8 cellular contexts compared by ENCODE assay signal in genomic region chr7:99500637-99501009, GRCh38. TPM values are rescaled to one million over a fixed set of nuclear protein-coding genes. Genes with fewer than 3 reads are reported as not detected.
DNase-seq lines count a peak whose midpoint lies in the region; ATAC-seq and TF ChIP-seq lines count a peak whose summit lies in the region.

No MANE protein-coding gene starts in this region.

- H3K9me3 ChIP-seq in Karpas-422 (ENCODE audit: low read length): peaks cover 14% of the 10 kb centered on the region

- no peaks in the 10 kb centered on the region for H3K27me3 ChIP-seq in ACC112 (ENCODE audit: insufficient read depth, low read length)
- no peaks in the 10 kb centered on the region for H3K27me3 ChIP-seq in Karpas-422 (ENCODE audit: low read length)

- peak overlapping the region; percentile 90 for H3K9ac ChIP-seq in Karpas-422 (ENCODE audit: low read length)

- H2AFZ ChIP-seq in ACC112 (ENCODE audit: low read length, unreplicated experiment) (peak overlapping the region; percentile 95), Karpas-422 (ENCODE audit: low read length) (peak overlapping the region; percentile 73; the same call in 1 of the 2 replicates)

- no peak for TF ChIP-seq CTCF in coronary artery (IDR thresholded peaks at IDR 0.05)

- peaks cover 19 to 46% (median 28%) of the 10 kb centered on the region in 3 donors for H3K4me1 Mint-ChIP-seq in naive B cell

- peaks cover 3% of the 10 kb centered on the region; the same call in 1 of the 2 replicates for H4K20me1 ChIP-seq in Karpas-422 (ENCODE audit: insufficient read depth, low read depth, low read length)

- no peaks in the 10 kb centered on the region for H3K9me2 ChIP-seq in Karpas-422 (replicated peaks; ENCODE audit: insufficient read depth, low read length)

- ATAC-seq in naive B cell (ENCODE audit: low read depth in 2 of 2) (no peak), HG03175 (IDR thresholded peaks at IDR 0.05; ENCODE audit: unreplicated experiment) (no peak)

- peaks cover 5 to 16% of the 10 kb centered on the region in 2 donors for H3K36me3 Mint-ChIP-seq in naive B cell

- H3K36me3 ChIP-seq in ACC112 (ENCODE audit: insufficient read depth, low read length) (peaks cover 29% of the 10 kb centered on the region), Karpas-422 (ENCODE audit: insufficient read depth, low read length) (peaks cover 25% of the 10 kb centered on the region)

- H3K4me3 ChIP-seq in ACC112 (ENCODE audit: low read depth, low read length) (peak overlapping the region; percentile 99), Karpas-422 (ENCODE audit: low read length) (peak overlapping the region; percentile 94), coronary artery (peak overlapping the region; percentile 83)

- no peaks in the 10 kb centered on the region for H3K9me3 Mint-ChIP-seq in naive B cell

- H3K27me3 Mint-ChIP-seq in naive B cell: no peaks in the 10 kb centered on the region

- peak overlapping the region; percentile 89; the same call in 1 of the 2 replicates for H3K27ac ChIP-seq in ACC112 (ENCODE audit: low read depth, low read length)
- no peak overlapping the region for H3K27ac ChIP-seq in Karpas-422 (ENCODE audit: low read length)
- peak overlapping the region; percentile 87 to 90 for H3K27ac ChIP-seq in coronary artery

- H3K4me2 ChIP-seq in Karpas-422 (ENCODE audit: low read depth, low read length, poor library complexity, severe bottlenecking): peak overlapping the region; percentile 80

- H3K79me2 ChIP-seq in ACC112 (ENCODE audit: control insufficient read depth, insufficient read depth, low read length, unreplicated experiment) (peaks cover 51% of the 10 kb centered on the region), Karpas-422 (ENCODE audit: low read length) (peaks cover 53% of the 10 kb centered on the region)

- peaks cover 14% of the 10 kb centered on the region for H3K4me1 ChIP-seq in ACC112 (ENCODE audit: control insufficient read depth, insufficient read depth, low read length, unreplicated experiment)
- H3K4me1 ChIP-seq in Karpas-422 (ENCODE audit: low read length): peaks cover 22% of the 10 kb centered on the region

- DNase-seq in Karpas-422 (no peak), coronary artery (ENCODE audit: low spot score) (no peak), naive B cell (no peak), nucleus accumbens (lab: John Stamatoyannopoulos, UW) (no peak), NCI-H1436 treated with DMSO at 0.1 percent for 48 hours (lab: John Stamatoyannopoulos, UW) (no peak), AML-193 (lab: John Stamatoyannopoulos, UW) (no peak)

- H3K27ac Mint-ChIP-seq in naive B cell: peak overlapping the region; percentile 99 to 100 (median 99)

- peak overlapping the region; percentile 95 to 100 (median 99) for H3K4me3 Mint-ChIP-seq in naive B cell

RNA-seq across cellular contexts. Expression of gene ZNF394, which starts 0.5 kb away (rescaled TPM):
- 40.4 and 40.8 TPM in 2 replicates for total RNA-seq in Karpas-422 (2014; rRNA removed; shearing (Covaris generic); ENCODE audit: low replicate concordance)
- polyA plus RNA-seq in naive B cell (ENCODE audit: low read depth in 6 of 6): 10 to 100 TPM; 47.3 to 71.6 (median 64.5) TPM

RNA-seq across cellular contexts. Expression of gene ZKSCAN5, which starts 3.8 kb away (rescaled TPM):
- total RNA-seq in Karpas-422 (2014; rRNA removed; shearing (Covaris generic); ENCODE audit: low replicate concordance): 11.9 and 14.5 TPM in 2 replicates
- polyA plus RNA-seq in naive B cell (ENCODE audit: low read depth in 6 of 6): 1 to 10 TPM; 2.8 to 8.1 (median 4.2) TPM

RNA-seq across cellular contexts. Expression of gene ZNF789, which starts 27.9 kb away (rescaled TPM):
- total RNA-seq in Karpas-422 (2014; rRNA removed; shearing (Covaris generic); ENCODE audit: low replicate concordance): 29.0 and 33.0 TPM in 2 replicates
- 1 to 10 TPM; 6.3 to 9.4 (median 7.0) TPM for polyA plus RNA-seq in naive B cell (ENCODE audit: low read depth in 6 of 6)

RNA-seq across cellular contexts. Expression of gene ATP5MF, which starts 34.7 kb away (rescaled TPM):
- total RNA-seq in Karpas-422 (2014; rRNA removed; shearing (Covaris generic); ENCODE audit: low replicate concordance): 653 and 873 TPM in 2 replicates
- 100 to 1,000 TPM; 341 to 412 (median 366) TPM for polyA plus RNA-seq in naive B cell (ENCODE audit: low read depth in 6 of 6)

RNA-seq across cellular contexts. Expression of gene FAM200A, which starts 51.3 kb away (rescaled TPM):
- 3.7 and 6.5 TPM in 2 replicates for total RNA-seq in Karpas-422 (2014; rRNA removed; shearing (Covaris generic); ENCODE audit: low replicate concordance)
- polyA plus RNA-seq in naive B cell (ENCODE audit: low read depth in 6 of 6): 1 to 10 TPM; 3.5 to 6.4 (median 5.3) TPM
